Comparison of ENCODE assay signal across 8 cellular contexts in genomic region chr19:37779139-37780035, GRCh38. TPM values are rescaled to one million over a fixed set of nuclear protein-coding genes. Genes with fewer than 3 reads are reported as not detected.
DNase-seq lines count a peak whose midpoint lies in the region; ATAC-seq and TF ChIP-seq lines count a peak whose summit lies in the region.

Gene ZNF573 (minus strand): TSS chr19:37779586. CDS start chr19:37773729, 5,857 bp downstream.

- peak; percentile 98 for ATAC-seq in GM23338
- ATAC-seq in natural killer cell treated with Interleukin-12 subunit alpha and Interleukin-12 subunit beta and Interleukin-15 and Interleukin-18, amount 100 ng/mL, for 72 hours, result peak; percentile 95 to 98

- H3K27ac Mint-ChIP-seq in GM23338, result peak within 1 kb of the TSS; percentile 96
- peak within 1 kb of the TSS; percentile 89 to 95 for H3K27ac Mint-ChIP-seq in natural killer cell treated with Interleukin-12 subunit alpha and Interleukin-12 subunit beta and Interleukin-15 and Interleukin-18, amount 100 ng/mL, for 72 hours

- no peaks in the 10 kb centered on the region for H3K4me1 Mint-ChIP-seq in GM23338
- H3K4me1 Mint-ChIP-seq in natural killer cell treated with Interleukin-12 subunit alpha and Interleukin-12 subunit beta and Interleukin-15 and Interleukin-18, amount 100 ng/mL, for 72 hours (ENCODE audit: low read depth in 2 of 2), result peaks cover 27 to 30% of the 10 kb centered on the region in 2 donors

- H3K9me2 ChIP-seq in DOHH2 (replicated peaks; ENCODE audit: control insufficient read depth, low read length) (no peaks in the 10 kb centered on the region), GM23338 (ENCODE audit: insufficient read depth) (no peaks in the 10 kb centered on the region)

- CTCF ChIA-PET in RWPE1 (lab: Yijun Ruan, JAX), result interaction anchor here (1.1 kb wide), 1 partner anchor 56 kb away, joined by 3 read pairs; no protein-coding TSS in a partner anchor

- H3K79me2 ChIP-seq in DOHH2 (ENCODE audit: control insufficient read depth, low read length), result peaks cover 11% of the 10 kb centered on the region
- H3K79me2 ChIP-seq in GM23338 (replicated peaks; ENCODE audit: insufficient read depth), result peaks cover 33% of the 10 kb centered on the region

- peak within 1 kb of the TSS; percentile 83 for H3K4me3 ChIP-seq in DOHH2 (ENCODE audit: low read length)
- H3K4me3 ChIP-seq in GM23338, result peak within 1 kb of the TSS; percentile 95
- peak within 1 kb of the TSS; percentile 98 for H3K4me3 ChIP-seq in fibroblast of the aortic adventitia (ENCODE audit: low read depth, low read length)

- peak within 1 kb of the TSS; percentile 99 for H2AFZ ChIP-seq in GM23338

- H3F3A ChIP-seq in DOHH2 (ENCODE audit: control insufficient read depth, insufficient read depth) (no peaks in the 10 kb centered on the region), GM23338 (replicated peaks; ENCODE audit: low read depth) (no peaks in the 10 kb centered on the region)

- POLR2A ChIA-PET in RWPE1 (lab: Yijun Ruan, JAX; ENCODE audit: low non-redundant PET), result no interaction called here

- H3K36me3 ChIP-seq in DOHH2 (ENCODE audit: control insufficient read depth, low read length), result no peaks in the 10 kb centered on the region
- H3K36me3 ChIP-seq in GM23338 (ENCODE audit: insufficient read depth), result no peaks in the 10 kb centered on the region

- peaks cover 9% of the 10 kb centered on the region for H3K27me3 Mint-ChIP-seq in GM23338 (ENCODE audit: insufficient read depth, low read depth, poor library complexity)
- no peaks in the 10 kb centered on the region for H3K27me3 Mint-ChIP-seq in natural killer cell treated with Interleukin-12 subunit alpha and Interleukin-12 subunit beta and Interleukin-15 and Interleukin-18, amount 100 ng/mL, for 72 hours

- TF ChIP-seq CTCF in DOHH2 (IDR thresholded peaks at IDR 0.05; ENCODE audit: low read depth, low read length, poor library complexity, severe bottlenecking), result no peak
- TF ChIP-seq CTCF in GM23338 (conservative IDR thresholded peaks at IDR 0.05; ENCODE audit: low read depth in 2 of 2), result 0 out of 4 replicates have a peak, but pooled peaks of 1 of the 2 experiments have one; percentile 8
- no peak for TF ChIP-seq CTCF in RWPE1 (conservative IDR thresholded peaks at IDR 0.05; ENCODE audit: low read depth)
- TF ChIP-seq CTCF in fibroblast of the aortic adventitia (IDR thresholded peaks at IDR 0.05; ENCODE audit: insufficient read depth, low read length), result peak; percentile 41

- peaks cover under 1% of the 10 kb centered on the region; the same call in 2 of the 3 replicates for H3K36me3 Mint-ChIP-seq in GM23338 (ENCODE audit: low read depth)
- peaks cover 21% of the 10 kb centered on the region for H3K36me3 Mint-ChIP-seq in natural killer cell treated with Interleukin-12 subunit alpha and Interleukin-12 subunit beta and Interleukin-15 and Interleukin-18, amount 100 ng/mL, for 72 hours

- no peaks in the 10 kb centered on the region for H3K9me3 Mint-ChIP-seq in GM23338
- no peaks in the 10 kb centered on the region for H3K9me3 Mint-ChIP-seq in natural killer cell treated with Interleukin-12 subunit alpha and Interleukin-12 subunit beta and Interleukin-15 and Interleukin-18, amount 100 ng/mL, for 72 hours

- peak within 1 kb of the TSS; percentile 93 for H3K4me2 ChIP-seq in DOHH2 (ENCODE audit: low read length)
- H3K4me2 ChIP-seq in GM23338, result peak within 1 kb of the TSS; percentile 77

- H3K27ac ChIP-seq in DOHH2 (ENCODE audit: low read depth, low read length), result no peak within 1 kb of the TSS
- peak within 1 kb of the TSS; percentile 94 for H3K27ac ChIP-seq in GM23338 (ENCODE audit: low read depth)
- peak within 1 kb of the TSS; percentile 88 for H3K27ac ChIP-seq in RWPE1

- H3K27me3 ChIP-seq in DOHH2 (ENCODE audit: control insufficient read depth, low read length) (no peaks in the 10 kb centered on the region), GM23338 (ENCODE audit: insufficient read depth) (no peaks in the 10 kb centered on the region)

- peaks cover 8% of the 10 kb centered on the region for H3K4me1 ChIP-seq in DOHH2 (ENCODE audit: control insufficient read depth, low read length)
- peaks cover 4% of the 10 kb centered on the region for H3K4me1 ChIP-seq in GM23338 (ENCODE audit: insufficient read depth)

- H4K20me1 ChIP-seq in DOHH2 (ENCODE audit: control insufficient read depth, insufficient read depth, low read depth, low read length) (no peaks in the 10 kb centered on the region), GM23338 (replicated peaks; ENCODE audit: insufficient read depth) (no peaks in the 10 kb centered on the region)

- peak within 1 kb of the TSS; percentile 95 for H3K4me3 Mint-ChIP-seq in GM23338
- peak within 1 kb of the TSS; percentile 98 for H3K4me3 Mint-ChIP-seq in natural killer cell treated with Interleukin-12 subunit alpha and Interleukin-12 subunit beta and Interleukin-15 and Interleukin-18, amount 100 ng/mL, for 72 hours

- H3K9me3 ChIP-seq in DOHH2 (ENCODE audit: control insufficient read depth, insufficient read depth, low read length), result peaks cover 9% of the 10 kb centered on the region; the same call in 1 of the 2 replicates

- peak; percentile 98 for DNase-seq in GM23338 (ENCODE audit: low spot score)
- peak; percentile 20 for DNase-seq in LoVo (ENCODE audit: low spot score)
- peak; percentile 87 for DNase-seq in RWPE1 (ENCODE audit: low spot score)
- DNase-seq in activated T-helper 9 cell treated with anti-CD3 and anti-CD28 coated beads, Interleukin-2, amount 50 U/mL, for 16 hours (ENCODE audit: low read depth), result peak; percentile 59
- peak; percentile 90 for DNase-seq in fibroblast of the aortic adventitia (ENCODE audit: low read depth)
- DNase-seq in natural killer cell treated with Interleukin-12 subunit alpha and Interleukin-12 subunit beta and Interleukin-15 and Interleukin-18, amount 100 ng/mL, for 72 hours (ENCODE audit: low spot score), result peak; percentile 86
- DNase-seq in stimulated activated naive CD4-positive, alpha-beta T cell treated with Interleukin-2 at 50 U/mL for 16 hours (lab: John Stamatoyannopoulos, UW), result peak; percentile 73

TF ChIP-seq in GM23338, 12 proteins besides CTCF, POLR2A, EP300 and RAD21:
- TF ChIP-seq POLR2AphosphoS5 (IDR thresholded peaks at IDR 0.05; ENCODE audit: low read depth), result peak; percentile 94
- peak; percentile 92 for TF ChIP-seq ETS1 (IDR thresholded peaks at IDR 0.05)
- TF ChIP-seq REST (IDR thresholded peaks at IDR 0.05; ENCODE audit: unreplicated experiment), result no peak
- TF ChIP-seq ZNF114 (CRISPR knock-in tag; IDR thresholded peaks at IDR 0.05), result no peak

RNA-seq across cellular contexts. Expression of gene ZNF573, which starts in this region (rescaled TPM):
- 7.7 and 13.2 TPM in 2 replicates for total RNA-seq in GM23338 (2014; rRNA removed; shearing (Covaris generic))
- 10.3 and 10.8 TPM in 2 replicates for polyA plus RNA-seq in GM23338 (2016; fragmentation: Nextera tagmentation; extraction: Ambion mirVana)
- 10.4 and 34.8 TPM in 2 replicates for total RNA-seq in fibroblast of the aortic adventitia (ENCODE audit: low replicate concordance)
- total RNA-seq in natural killer cell treated with Interleukin-12 subunit alpha and Interleukin-12 subunit beta and Interleukin-15 and Interleukin-18, amount 100 ng/mL, for 72 hours, result 10 to 100 TPM in 1 of 2 donors, 1 to 10 TPM in 1; 6.2 to 15.0 TPM

Comparison
In these comparisons a context has a peak if more than half of its experiments do, and no peak if none do; other contexts are left out.
1. DNase-seq: peak in every context shown above with its lines; median percentile 98 in GM23338; 90 in fibroblast of the aortic adventitia; 87 in RWPE1; 86 in natural killer cell treated with Interleukin-12 subunit alpha and Interleukin-12 subunit beta and Interleukin-15 and Interleukin-18, amount 100 ng/mL, for 72 hours; 73 in stimulated activated naive CD4-positive, alpha-beta T cell treated with Interleukin-2 at 50 U/mL for 16 hours; 59 in activated T-helper 9 cell treated with anti-CD3 and anti-CD28 coated beads, Interleukin-2, amount 50 U/mL, for 16 hours; 20 in LoVo.